ENCODE assay signal across 11 cellular contexts in the genomic region with DNA sequence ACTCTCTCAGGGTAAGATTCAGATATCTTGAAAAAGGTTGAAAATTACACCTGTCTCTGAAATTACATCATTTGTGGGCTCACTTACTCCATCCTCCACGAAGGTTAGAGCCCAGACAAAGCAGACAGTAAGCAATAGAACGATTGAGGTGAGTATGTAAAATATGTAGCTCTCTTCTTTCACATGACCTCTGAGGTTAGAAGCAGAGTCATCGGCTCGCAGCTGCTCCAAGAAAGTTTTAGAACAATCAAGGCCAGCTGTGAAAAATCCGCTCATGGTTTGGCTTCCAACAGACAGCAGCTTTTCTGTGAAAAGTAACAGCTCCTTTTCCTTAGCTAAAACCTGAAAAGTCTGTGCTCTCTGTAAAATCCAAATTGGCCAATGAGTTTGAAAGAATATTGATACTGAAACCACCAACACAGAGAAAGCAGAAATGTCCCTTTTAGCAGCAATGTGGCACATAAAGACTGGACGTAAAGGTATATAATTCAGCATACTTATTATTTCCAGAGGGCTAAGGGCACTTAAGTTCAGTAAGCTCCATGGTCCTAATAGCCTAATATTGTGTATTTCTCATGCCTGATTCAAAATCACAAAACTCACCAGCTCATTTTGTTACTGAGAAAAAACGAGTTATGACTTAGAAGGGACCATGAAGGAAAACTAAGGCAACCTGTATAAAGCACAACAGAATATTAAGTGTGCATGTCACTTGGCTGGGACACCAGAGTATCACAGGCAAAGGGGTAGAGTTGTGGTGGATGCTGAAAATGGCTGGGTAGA.
DNase-seq lines count a peak whose midpoint lies in the region; ATAC-seq and TF ChIP-seq lines count a peak whose summit lies in the region.
"Had no signal": no experiment of that assay in that cellular context is flagged by ENCODE, and none has a peak within 500 bp of the region (broad histone marks: within the 10 kb centered on the region; RNA-seq: fewer than 3 reads in every experiment).

No MANE protein-coding gene starts in this region.

- H3K36me3 ChIP-seq in lower lobe of right lung (no peaks in the 10 kb centered on the region), colonic mucosa (no peaks in the 10 kb centered on the region)

- ATAC-seq in GM18499 (IDR thresholded peaks at IDR 0.05; ENCODE audit: insufficient read depth, unreplicated experiment), result peak; percentile 45
- peak; percentile 50 for ATAC-seq in GM21515 (IDR thresholded peaks at IDR 0.05; ENCODE audit: unreplicated experiment)
- peak; percentile 23 for ATAC-seq in HG03575 (IDR thresholded peaks at IDR 0.05; ENCODE audit: extremely low read depth, insufficient number of reproducible peaks, low FRiP score, unreplicated experiment)
- ATAC-seq in memory B cell (ENCODE audit: low read depth), result peak; percentile 49
- no peak for ATAC-seq in lower lobe of right lung

- intact Hi-C loops in lower lobe of right lung (cut with DNase I), result no loop called here
- intact Hi-C loops in colonic mucosa (cut with DNase I), result loop anchor here (10.0 kb wide), 1 partner anchor 647 kb away; a partner anchor contains a TSS

- DNase-seq in memory B cell (ENCODE audit: low spot score in 2 of 2) (peak in 1 of 2 donors; percentile 34), lower lobe of right lung (no peak), UCSD-AML1 (lab: John Stamatoyannopoulos, UW; ENCODE audit: unreplicated experiment) (no peak), colonic mucosa (no peak), NCI-H2081 treated with DMSO at 0.1 percent for 48 hours (lab: John Stamatoyannopoulos, UW) (no peak)
- DNase-seq: immature natural killer cell, NCI-H526 treated with DMSO at 0.1 percent for 48 hours had no signal

- no peaks in the 10 kb centered on the region for H3K36me3 Mint-ChIP-seq in memory B cell
- H3K36me3 Mint-ChIP-seq: immature natural killer cell had no signal

- H3K9ac ChIP-seq in colonic mucosa (ENCODE audit: low read depth in 2 of 2, low read length in 2 of 2), result no peak overlapping the region

- TF ChIP-seq CTCF in lower lobe of right lung (IDR thresholded peaks at IDR 0.05) (no peak), colonic mucosa (IDR thresholded peaks at IDR 0.05) (no peak)

- no peaks in the 10 kb centered on the region for H3K27me3 ChIP-seq in lower lobe of right lung (ENCODE audit: low read depth)
- no peaks in the 10 kb centered on the region for H3K27me3 ChIP-seq in colonic mucosa

- H3K27me3 Mint-ChIP-seq in memory B cell, result no peaks in the 10 kb centered on the region

- peaks cover 44% of the 10 kb centered on the region for H3K4me1 Mint-ChIP-seq in memory B cell
- H3K4me1 Mint-ChIP-seq: immature natural killer cell had no signal

- H3K4me3 Mint-ChIP-seq in memory B cell, result peak overlapping the region; percentile 65
- H3K4me3 Mint-ChIP-seq: central memory CD8-positive, alpha-beta T cell; immature natural killer cell had no signal

- H3K9me3 Mint-ChIP-seq in memory B cell, result peaks cover 1% of the 10 kb centered on the region
- H3K9me3 Mint-ChIP-seq: central memory CD8-positive, alpha-beta T cell; immature natural killer cell had no signal

- H3K27ac ChIP-seq in lower lobe of right lung, result no peak overlapping the region
- H3K27ac ChIP-seq in colonic mucosa, result no peak overlapping the region

- H3K9me3 ChIP-seq in lower lobe of right lung (no peaks in the 10 kb centered on the region), colonic mucosa (no peaks in the 10 kb centered on the region)

- H3K4me3 ChIP-seq in lower lobe of right lung, result no peak overlapping the region
- H3K4me3 ChIP-seq in colonic mucosa, result no peak overlapping the region

- H3K4me1 ChIP-seq in lower lobe of right lung, result no peaks in the 10 kb centered on the region
- H3K4me1 ChIP-seq in colonic mucosa, result no peaks in the 10 kb centered on the region

- peak overlapping the region; percentile 99 for H3K27ac Mint-ChIP-seq in memory B cell
- H3K27ac Mint-ChIP-seq: immature natural killer cell had no signal

Comparison
In these comparisons a context has a peak if more than half of its experiments do, and no peak if none do; other contexts are left out.
1. ATAC-seq: peak in GM18499 (single experiment), GM21515 (single experiment), HG03575 (single experiment) and memory B cell (single experiment); none in lower lobe of right lung (0 of 2).